17 cellular contexts compared by ENCODE assay signal in genomic region chr7:132203021-132203420, GRCh38.
A peak's percentile ranks its signal among the peaks of the same experiment; 100 is the strongest.
DNase-seq lines count a peak whose midpoint lies in the region; ATAC-seq and TF ChIP-seq lines count a peak whose summit lies in the region.
"Had no signal": no experiment of that assay in that cellular context is flagged by ENCODE, and none has a peak within 500 bp of the region (broad histone marks: within the 10 kb centered on the region; RNA-seq: fewer than 3 reads in every experiment).

No MANE protein-coding gene starts in this region.

- WGBS in endodermal cell (ENCODE audit: insufficient coverage in 1 of 2, insufficient read length in 1 of 2), 2 experiments, result 80 to 87% methylated on average over 2 to 7 of the region's 7 CpGs

- POLR2A ChIA-PET in activated naive CD8-positive, alpha-beta T cell treated with anti-CD3 and anti-CD28 coated beads, Interleukin-2, amount 10 ng/mL, durations not matched to agents 7 days and 5 days (lab: Charles Lee), result no interaction called here

- H3K4me3 Mint-ChIP-seq in activated naive CD8-positive, alpha-beta T cell treated with anti-CD3 and anti-CD28 coated beads, Interleukin-2, amount 10 ng/mL, durations not matched to agents 7 days and 5 days, result no peak overlapping the region
- H3K4me3 Mint-ChIP-seq in activated naive CD8-positive, alpha-beta T cell treated with anti-CD3 and anti-CD28 coated beads, Interleukin-2, amount 50 U/mL, for 24 hours, result no peak overlapping the region
- H3K4me3 Mint-ChIP-seq in endodermal cell, result no peak overlapping the region
- H3K4me3 Mint-ChIP-seq in neural crest cell, result no peak overlapping the region
- H3K4me3 Mint-ChIP-seq: B cell; CD4-positive, alpha-beta T cell had no signal

- no peak overlapping the region for H3K9ac ChIP-seq in endodermal cell (ENCODE audit: extremely low read depth, low read length, poor library complexity, severe bottlenecking)

- TF ChIP-seq CTCF in endodermal cell (conservative IDR thresholded peaks at IDR 0.05) (peak; percentile 20), neural crest cell (conservative IDR thresholded peaks at IDR 0.05) (no peak)

- peaks cover 6% of the 10 kb centered on the region for H3K27me3 Mint-ChIP-seq in activated naive CD8-positive, alpha-beta T cell treated with anti-CD3 and anti-CD28 coated beads, Interleukin-2, amount 10 ng/mL, durations not matched to agents 7 days and 5 days
- H3K27me3 Mint-ChIP-seq in activated naive CD8-positive, alpha-beta T cell treated with anti-CD3 and anti-CD28 coated beads, Interleukin-2, amount 50 U/mL, for 24 hours, result peaks cover 3% of the 10 kb centered on the region
- H3K27me3 Mint-ChIP-seq in endodermal cell (ENCODE audit: insufficient read depth) (no peaks in the 10 kb centered on the region), neural crest cell (ENCODE audit: low read depth) (no peaks in the 10 kb centered on the region)
- H3K27me3 Mint-ChIP-seq: B cell had no signal

- peaks cover 4% of the 10 kb centered on the region for H3K36me3 ChIP-seq in endodermal cell (ENCODE audit: control insufficient read depth, insufficient read depth, low read length)

- no peaks in the 10 kb centered on the region for H3K9me3 ChIP-seq in endodermal cell (ENCODE audit: control insufficient read depth, low read length)
- H3K9me3 ChIP-seq: Caco-2 had no signal

- H3K27ac ChIP-seq in endodermal cell (ENCODE audit: low read depth, low read length), result no peak overlapping the region

- H3K4me1 ChIP-seq in endodermal cell (ENCODE audit: control insufficient read depth, insufficient read depth, low read length), result no peaks in the 10 kb centered on the region
- H3K4me1 ChIP-seq: Caco-2 had no signal

- H3K4me1 Mint-ChIP-seq in activated naive CD8-positive, alpha-beta T cell treated with anti-CD3 and anti-CD28 coated beads, Interleukin-2, amount 10 ng/mL, durations not matched to agents 7 days and 5 days, result no peaks in the 10 kb centered on the region
- H3K4me1 Mint-ChIP-seq in activated naive CD8-positive, alpha-beta T cell treated with anti-CD3 and anti-CD28 coated beads, Interleukin-2, amount 50 U/mL, for 24 hours, result no peaks in the 10 kb centered on the region
- H3K4me1 Mint-ChIP-seq in endodermal cell (peaks cover 13% of the 10 kb centered on the region), neural crest cell (peaks cover 8% of the 10 kb centered on the region)
- H3K4me1 Mint-ChIP-seq: B cell had no signal

- ATAC-seq in activated naive CD8-positive, alpha-beta T cell treated with anti-CD3 and anti-CD28 coated beads, Interleukin-2, amount 10 ng/mL, durations not matched to agents 7 days and 5 days (ENCODE audit: low read depth), result no peak
- ATAC-seq in activated naive CD8-positive, alpha-beta T cell treated with anti-CD3 and anti-CD28 coated beads, Interleukin-2, amount 50 U/mL, for 24 hours, result no peak
- no peak for ATAC-seq in GM21786 (IDR thresholded peaks at IDR 0.05; ENCODE audit: unreplicated experiment)
- ATAC-seq in HG03095 (IDR thresholded peaks at IDR 0.05; ENCODE audit: unreplicated experiment), result no peak
- ATAC-seq: SK-N-SH treated with all-trans-retinoic acid at 6 μM for 48 hours had no signal

- H3K27ac Mint-ChIP-seq in activated naive CD8-positive, alpha-beta T cell treated with anti-CD3 and anti-CD28 coated beads, Interleukin-2, amount 10 ng/mL, durations not matched to agents 7 days and 5 days, result peak overlapping the region; percentile 34
- H3K27ac Mint-ChIP-seq in activated naive CD8-positive, alpha-beta T cell treated with anti-CD3 and anti-CD28 coated beads, Interleukin-2, amount 50 U/mL, for 24 hours, result no peak overlapping the region
- H3K27ac Mint-ChIP-seq in endodermal cell (no peak overlapping the region), neural crest cell (ENCODE audit: unreplicated experiment) (peak overlapping the region; percentile 68)
- H3K27ac Mint-ChIP-seq: B cell; CD4-positive, alpha-beta T cell had no signal

- DNase-seq in activated naive CD8-positive, alpha-beta T cell treated with anti-CD3 and anti-CD28 coated beads, Interleukin-2, amount 10 ng/mL, durations not matched to agents 7 days and 5 days, result no peak
- DNase-seq in activated naive CD8-positive, alpha-beta T cell treated with anti-CD3 and anti-CD28 coated beads, Interleukin-2, amount 50 U/mL, for 24 hours, result no peak
- peak; percentile 47 to 78 for DNase-seq in NCI-H524 (lab: John Stamatoyannopoulos, UW)
- peak; percentile 69 for DNase-seq in endodermal cell
- no peak for DNase-seq in neural crest cell (ENCODE audit: low read depth, low spot score)
- no peak for DNase-seq in Kasumi-1 (lab: John Stamatoyannopoulos, UW)
- DNase-seq: Caco-2; CD4-positive, alpha-beta T cell; GF-D8; NCI-H1092; NCI-H2081; NCI-H774; SIG-M5 had no signal

- peaks cover 4% of the 10 kb centered on the region for H3K36me3 Mint-ChIP-seq in activated naive CD8-positive, alpha-beta T cell treated with anti-CD3 and anti-CD28 coated beads, Interleukin-2, amount 10 ng/mL, durations not matched to agents 7 days and 5 days
- H3K36me3 Mint-ChIP-seq in activated naive CD8-positive, alpha-beta T cell treated with anti-CD3 and anti-CD28 coated beads, Interleukin-2, amount 50 U/mL, for 24 hours (ENCODE audit: low read depth), result no peaks in the 10 kb centered on the region
- H3K36me3 Mint-ChIP-seq in endodermal cell (ENCODE audit: low read depth) (peaks cover 25% of the 10 kb centered on the region), neural crest cell (ENCODE audit: low read depth) (peaks cover 3% of the 10 kb centered on the region)

- no peaks in the 10 kb centered on the region for H3K27me3 ChIP-seq in endodermal cell (ENCODE audit: control insufficient read depth, insufficient read depth, low read length, poor library complexity, severe bottlenecking)

- no peaks in the 10 kb centered on the region for H3K9me3 Mint-ChIP-seq in activated naive CD8-positive, alpha-beta T cell treated with anti-CD3 and anti-CD28 coated beads, Interleukin-2, amount 10 ng/mL, durations not matched to agents 7 days and 5 days
- H3K9me3 Mint-ChIP-seq in activated naive CD8-positive, alpha-beta T cell treated with anti-CD3 and anti-CD28 coated beads, Interleukin-2, amount 50 U/mL, for 24 hours, result no peaks in the 10 kb centered on the region
- H3K9me3 Mint-ChIP-seq in endodermal cell (no peaks in the 10 kb centered on the region), neural crest cell (no peaks in the 10 kb centered on the region)

- H3K4me3 ChIP-seq in endodermal cell (ENCODE audit: low read length), result no peak overlapping the region

Comparison
In these comparisons a context has a peak if more than half of its experiments do, and no peak if none do; other contexts are left out.
1. H3K27ac Mint-ChIP-seq: peak in activated naive CD8-positive, alpha-beta T cell treated with anti-CD3 and anti-CD28 coated beads, Interleukin-2, amount 10 ng/mL, durations not matched to agents 7 days and 5 days (single experiment) and neural crest cell (single experiment); none in activated naive CD8-positive, alpha-beta T cell treated with anti-CD3 and anti-CD28 coated beads, Interleukin-2, amount 50 U/mL, for 24 hours (single experiment) and endodermal cell (single experiment).
2. DNase-seq: peak in NCI-H524 (2 of 2) and endodermal cell (single experiment); none in activated naive CD8-positive, alpha-beta T cell treated with anti-CD3 and anti-CD28 coated beads, Interleukin-2, amount 10 ng/mL, durations not matched to agents 7 days and 5 days (single experiment), activated naive CD8-positive, alpha-beta T cell treated with anti-CD3 and anti-CD28 coated beads, Interleukin-2, amount 50 U/mL, for 24 hours (single experiment), neural crest cell (single experiment) and Kasumi-1 (0 of 2).